In the genomic region with DNA sequence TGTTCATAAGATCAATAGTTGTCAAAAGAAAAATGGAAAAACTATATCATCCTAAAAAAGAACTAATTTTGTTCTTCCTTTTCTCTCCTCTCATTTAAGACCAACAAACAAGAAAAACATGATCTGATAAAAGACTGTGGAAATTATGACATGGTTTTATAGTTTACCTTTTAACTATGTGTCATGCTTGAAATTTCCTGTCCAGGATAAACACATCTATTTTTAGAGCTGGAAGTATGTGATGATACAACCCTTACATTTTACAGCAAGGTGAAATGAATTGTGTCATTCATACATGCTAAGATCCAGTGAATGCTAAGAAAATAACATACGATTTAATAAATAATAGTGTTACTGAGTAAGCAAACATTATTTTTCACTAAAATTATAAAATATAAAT, we compare ENCODE assay signal across 14 cellular contexts.
A peak's percentile ranks its signal among the peaks of the same experiment; 100 is the strongest.
DNase-seq lines count a peak whose midpoint lies in the region; ATAC-seq, FAIRE-seq and TF ChIP-seq lines count a peak whose summit lies in the region.
"Had no signal": no experiment of that assay in that cellular context is flagged by ENCODE, and none has a peak within 500 bp of the region (broad histone marks: within the 10 kb centered on the region; RNA-seq: fewer than 3 reads in every experiment).

No MANE protein-coding gene starts in this region.

- no peak for TF ChIP-seq CTCF in astrocyte of the spinal cord (IDR thresholded peaks at IDR 0.05; ENCODE audit: low read depth, low read length)

- FAIRE-seq in HTR-8/SVneo (lab: Jason Lieb, UNC): peak; percentile 62

- no peaks in the 10 kb centered on the region for H3K4me1 Mint-ChIP-seq in stimulated activated memory B cell treated with anti-CD40 and anti-IgM and Interleukin-4, amounts not matched to agents 10 μg/mL and 1 μg/mL and 100 μg/mL, for 72 hours
- H3K4me1 Mint-ChIP-seq: activated naive CD4-positive, alpha-beta T cell treated with anti-CD3 and anti-CD28 coated beads, Interleukin-2, amount 10 ng/mL, durations not matched to agents 7 days and 5 days; B cell; naive B cell had no signal

- no peak overlapping the region for H3K27ac Mint-ChIP-seq in stimulated activated memory B cell treated with anti-CD40 and anti-IgM and Interleukin-4, amounts not matched to agents 10 μg/mL and 1 μg/mL and 100 μg/mL, for 72 hours
- H3K27ac Mint-ChIP-seq: activated naive CD4-positive, alpha-beta T cell treated with anti-CD3 and anti-CD28 coated beads, Interleukin-2, amount 10 ng/mL, durations not matched to agents 7 days and 5 days; B cell; naive B cell had no signal

- H3K27me3 Mint-ChIP-seq in stimulated activated memory B cell treated with anti-CD40 and anti-IgM and Interleukin-4, amounts not matched to agents 10 μg/mL and 1 μg/mL and 100 μg/mL, for 72 hours: no peaks in the 10 kb centered on the region
- H3K27me3 Mint-ChIP-seq: activated naive CD4-positive, alpha-beta T cell treated with anti-CD3 and anti-CD28 coated beads, Interleukin-2, amount 10 ng/mL, durations not matched to agents 7 days and 5 days; B cell; naive B cell had no signal

- H3K4me3 ChIP-seq in astrocyte of the spinal cord (ENCODE audit: low read depth, low read length): no peak overlapping the region

- no peak for ATAC-seq in stimulated activated memory B cell treated with anti-CD40 and anti-IgM and Interleukin-4, amounts not matched to agents 10 μg/mL and 1 μg/mL and 100 μg/mL, for 72 hours
- ATAC-seq in HG02840 (IDR thresholded peaks at IDR 0.05; ENCODE audit: low FRiP score, unreplicated experiment): no peak

- peaks cover 13% of the 10 kb centered on the region for H3K9me3 Mint-ChIP-seq in stimulated activated memory B cell treated with anti-CD40 and anti-IgM and Interleukin-4, amounts not matched to agents 10 μg/mL and 1 μg/mL and 100 μg/mL, for 72 hours
- H3K9me3 Mint-ChIP-seq: activated naive CD4-positive, alpha-beta T cell treated with anti-CD3 and anti-CD28 coated beads, Interleukin-2, amount 10 ng/mL, durations not matched to agents 7 days and 5 days had no signal

- DNase-seq in ACHN: peak; percentile 92
- DNase-seq in HTR-8/SVneo (ENCODE audit: insufficient read length, low spot score): peak; percentile 29
- DNase-seq in astrocyte of the spinal cord (ENCODE audit: low read depth, low spot score): peak; percentile 72
- peak; percentile 87 for DNase-seq in kidney tubule cell (ENCODE audit: low spot score)
- DNase-seq in central memory CD4-positive, alpha-beta T cell: no peak
- DNase-seq in HUDEP-2 (lab: John Stamatoyannopoulos, UW; ENCODE audit: unreplicated experiment in 76 of 76): no peak
- DNase-seq: activated CD4-positive, alpha-beta T cell treated with anti-CD3 and anti-CD28 coated beads, Interleukin-2, amount 50 U/mL, for 4 hours; activated naive CD4-positive, alpha-beta T cell treated with anti-CD3 and anti-CD28 coated beads, Interleukin-2, amount 10 ng/mL, durations not matched to agents 7 days and 5 days; effector memory CD4-positive, alpha-beta T cell; naive B cell; NCI-H510A treated with DMSO at 0.1 percent for 48 hours had no signal

- in situ Hi-C loops in ACHN (cut with HindIII; ENCODE audit: low pct_ligation_motif_present, low pct_unique_long_range_greater_than_20kb, low sequenced_read_pairs) (no loop called here), astrocyte of the spinal cord (cut with HindIII; ENCODE audit: low sequenced_read_pairs) (no loop called here)

- H3K36me3 Mint-ChIP-seq in stimulated activated memory B cell treated with anti-CD40 and anti-IgM and Interleukin-4, amounts not matched to agents 10 μg/mL and 1 μg/mL and 100 μg/mL, for 72 hours: no peaks in the 10 kb centered on the region
- H3K36me3 Mint-ChIP-seq: activated naive CD4-positive, alpha-beta T cell treated with anti-CD3 and anti-CD28 coated beads, Interleukin-2, amount 10 ng/mL, durations not matched to agents 7 days and 5 days; naive B cell had no signal

- no peak overlapping the region for H3K4me3 Mint-ChIP-seq in stimulated activated memory B cell treated with anti-CD40 and anti-IgM and Interleukin-4, amounts not matched to agents 10 μg/mL and 1 μg/mL and 100 μg/mL, for 72 hours
- H3K4me3 Mint-ChIP-seq: activated naive CD4-positive, alpha-beta T cell treated with anti-CD3 and anti-CD28 coated beads, Interleukin-2, amount 10 ng/mL, durations not matched to agents 7 days and 5 days; B cell; naive B cell had no signal

Comparison
In these comparisons a context has a peak if more than half of its experiments do, and no peak if none do; other contexts are left out.
1. DNase-seq: peak in ACHN (single experiment), HTR-8/SVneo (single experiment), astrocyte of the spinal cord (single experiment) and kidney tubule cell (single experiment); none in central memory CD4-positive, alpha-beta T cell (single experiment) and HUDEP-2 (0 of 76).